In the genomic region with DNA sequence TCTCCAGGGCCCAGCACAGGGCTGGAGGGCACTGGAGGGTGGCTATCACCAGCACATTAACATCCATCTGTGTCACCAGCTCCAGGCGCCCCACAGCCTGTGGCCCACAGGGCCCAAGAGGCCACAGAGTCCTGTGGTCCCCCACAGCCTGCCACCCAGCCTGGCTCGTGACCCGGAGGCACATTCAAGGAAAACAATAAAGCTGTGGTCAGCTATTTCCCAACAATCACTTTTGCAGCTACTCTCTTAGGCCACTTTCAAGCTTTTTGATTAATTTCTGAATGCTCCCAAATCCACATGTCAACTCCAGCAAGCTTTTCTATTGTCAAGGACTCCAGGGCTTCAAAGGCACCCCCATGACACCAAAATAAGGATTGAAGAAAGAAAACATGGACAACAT, we compare ENCODE assay signal across 21 cellular contexts. TPM values are rescaled to one million over a fixed set of nuclear protein-coding genes. Genes with fewer than 3 reads are reported as not detected.
DNase-seq lines count a peak whose midpoint lies in the region; ATAC-seq and TF ChIP-seq lines count a peak whose summit lies in the region.
"Had no signal": no experiment of that assay in that cellular context is flagged by ENCODE, and none has a peak within 500 bp of the region (broad histone marks: within the 10 kb centered on the region; RNA-seq: fewer than 3 reads in every experiment).

No MANE protein-coding gene starts in this region.

- no peaks in the 10 kb centered on the region for H3K36me3 Mint-ChIP-seq in natural killer cell treated with Interleukin-12 subunit alpha and Interleukin-12 subunit beta and Interleukin-15 and Interleukin-18, amount 100 ng/mL, for 72 hours
- H3K36me3 Mint-ChIP-seq in natural killer cell (no peaks in the 10 kb centered on the region), neural crest cell (ENCODE audit: low read depth) (peaks cover 27% of the 10 kb centered on the region)

- H3K4me1 Mint-ChIP-seq in natural killer cell treated with Interleukin-12 subunit alpha and Interleukin-12 subunit beta and Interleukin-15 and Interleukin-18, amount 100 ng/mL, for 72 hours (ENCODE audit: low read depth in 2 of 2): peaks cover 4 to 22% of the 10 kb centered on the region in 2 donors
- H3K4me1 Mint-ChIP-seq in natural killer cell: peaks cover 8 to 13% of the 10 kb centered on the region in 2 donors
- peaks cover 10% of the 10 kb centered on the region for H3K4me1 Mint-ChIP-seq in neural crest cell

- H3K9me3 Mint-ChIP-seq in natural killer cell treated with Interleukin-12 subunit alpha and Interleukin-12 subunit beta and Interleukin-15 and Interleukin-18, amount 100 ng/mL, for 72 hours: no peaks in the 10 kb centered on the region
- no peaks in the 10 kb centered on the region for H3K9me3 Mint-ChIP-seq in natural killer cell
- H3K9me3 Mint-ChIP-seq in neural crest cell: no peaks in the 10 kb centered on the region
- H3K9me3 Mint-ChIP-seq: activated CD4-positive, alpha-beta T cell treated with anti-CD3 and anti-CD28 coated beads, Interleukin-2, amount 10 ng/mL, durations not matched to agents 7 days and 5 days had no signal

- H3K27ac Mint-ChIP-seq in natural killer cell treated with Interleukin-12 subunit alpha and Interleukin-12 subunit beta and Interleukin-15 and Interleukin-18, amount 100 ng/mL, for 72 hours: peak overlapping the region; percentile 16 to 37
- H3K27ac Mint-ChIP-seq in natural killer cell: no peak overlapping the region
- H3K27ac Mint-ChIP-seq in neural crest cell (ENCODE audit: unreplicated experiment): no peak overlapping the region
- H3K27ac Mint-ChIP-seq: activated naive CD8-positive, alpha-beta T cell had no signal

- intact Hi-C loops in natural killer cell (cut with micrococcal nuclease): no loop called here

- DNase-seq in natural killer cell treated with Interleukin-12 subunit alpha and Interleukin-12 subunit beta and Interleukin-15 and Interleukin-18, amount 100 ng/mL, for 72 hours (ENCODE audit: low spot score): no peak
- DNase-seq in natural killer cell (no peak), caudate nucleus (lab: John Stamatoyannopoulos, UW) (no peak), neural crest cell (ENCODE audit: low read depth, low spot score) (no peak), kidney tubule cell (ENCODE audit: low spot score) (no peak), NCI-H1092 (lab: John Stamatoyannopoulos, UW) (no peak)
- DNase-seq: activated CD4-positive, alpha-beta T cell treated with anti-CD3 and anti-CD28 coated beads, Interleukin-2, amount 10 ng/mL, durations not matched to agents 7 days and 5 days; Calu3; effector CD8-positive, alpha-beta T cell; foreskin keratinocyte; lower lobe of right lung; NCI-H1105 treated with DMSO at 0.1 percent for 48 hours; NCI-H2029; NCI-H2227 treated with DMSO at 0.1 percent for 48 hours; NCI-H748 treated with DMSO at 0.1 percent for 48 hours; SK-N-SH; T-helper 17 cell had no signal

- no peaks in the 10 kb centered on the region for H3K27me3 Mint-ChIP-seq in natural killer cell treated with Interleukin-12 subunit alpha and Interleukin-12 subunit beta and Interleukin-15 and Interleukin-18, amount 100 ng/mL, for 72 hours
- no peaks in the 10 kb centered on the region for H3K27me3 Mint-ChIP-seq in natural killer cell (ENCODE audit: low read depth in 2 of 2)
- peaks cover 3% of the 10 kb centered on the region for H3K27me3 Mint-ChIP-seq in neural crest cell (ENCODE audit: low read depth)
- H3K27me3 Mint-ChIP-seq: activated CD4-positive, alpha-beta T cell treated with anti-CD3 and anti-CD28 coated beads, Interleukin-2, amount 10 ng/mL, durations not matched to agents 7 days and 5 days; activated naive CD8-positive, alpha-beta T cell; T-helper 17 cell had no signal

- peak overlapping the region; percentile 26 for H3K27ac ChIP-seq in caudate nucleus (ENCODE audit: low read depth, low read length)
- H3K27ac ChIP-seq: foreskin keratinocyte, lower lobe of right lung, suprapubic skin had no signal

- ATAC-seq in natural killer cell treated with Interleukin-12 subunit alpha and Interleukin-12 subunit beta and Interleukin-15 and Interleukin-18, amount 100 ng/mL, for 72 hours: no peak
- ATAC-seq in natural killer cell: no peak
- no peak for ATAC-seq in GM18867 (IDR thresholded peaks at IDR 0.05; ENCODE audit: unreplicated experiment)
- no peak for ATAC-seq in HG03342 (IDR thresholded peaks at IDR 0.05; ENCODE audit: unreplicated experiment)
- ATAC-seq: foreskin keratinocyte, lower lobe of right lung, T-helper 17 cell had no signal

- TF ChIP-seq CTCF in natural killer cell (IDR thresholded peaks at IDR 0.05) (no peak), neural crest cell (conservative IDR thresholded peaks at IDR 0.05) (no peak)

- H3K4me3 Mint-ChIP-seq in natural killer cell treated with Interleukin-12 subunit alpha and Interleukin-12 subunit beta and Interleukin-15 and Interleukin-18, amount 100 ng/mL, for 72 hours: no peak overlapping the region
- H3K4me3 Mint-ChIP-seq in natural killer cell (no peak overlapping the region), neural crest cell (peak overlapping the region; percentile 51)
- H3K4me3 Mint-ChIP-seq: activated CD4-positive, alpha-beta T cell treated with anti-CD3 and anti-CD28 coated beads, Interleukin-2, amount 10 ng/mL, durations not matched to agents 7 days and 5 days; activated naive CD8-positive, alpha-beta T cell; T-helper 17 cell had no signal

RNA-seq across cellular contexts. Expression of gene IDH2, which starts 16.7 kb away (rescaled TPM):
- total RNA-seq in natural killer cell treated with Interleukin-12 subunit alpha and Interleukin-12 subunit beta and Interleukin-15 and Interleukin-18, amount 100 ng/mL, for 72 hours: 10 to 100 TPM; 94.3 to 96.4 TPM
- total RNA-seq in natural killer cell: 10 to 100 TPM; 72.3 to 91.5 (median 81.0) TPM
- total RNA-seq in neural crest cell: 214 and 218 TPM in 2 replicates

Comparison
In these comparisons a context has a peak if more than half of its experiments do, and no peak if none do; other contexts are left out.
1. H3K27ac Mint-ChIP-seq: peak in natural killer cell treated with Interleukin-12 subunit alpha and Interleukin-12 subunit beta and Interleukin-15 and Interleukin-18, amount 100 ng/mL, for 72 hours (2 of 2); none in natural killer cell (0 of 2) and neural crest cell (single experiment).